Comparison of ENCODE assay signal across 17 cellular contexts in the genomic region with DNA sequence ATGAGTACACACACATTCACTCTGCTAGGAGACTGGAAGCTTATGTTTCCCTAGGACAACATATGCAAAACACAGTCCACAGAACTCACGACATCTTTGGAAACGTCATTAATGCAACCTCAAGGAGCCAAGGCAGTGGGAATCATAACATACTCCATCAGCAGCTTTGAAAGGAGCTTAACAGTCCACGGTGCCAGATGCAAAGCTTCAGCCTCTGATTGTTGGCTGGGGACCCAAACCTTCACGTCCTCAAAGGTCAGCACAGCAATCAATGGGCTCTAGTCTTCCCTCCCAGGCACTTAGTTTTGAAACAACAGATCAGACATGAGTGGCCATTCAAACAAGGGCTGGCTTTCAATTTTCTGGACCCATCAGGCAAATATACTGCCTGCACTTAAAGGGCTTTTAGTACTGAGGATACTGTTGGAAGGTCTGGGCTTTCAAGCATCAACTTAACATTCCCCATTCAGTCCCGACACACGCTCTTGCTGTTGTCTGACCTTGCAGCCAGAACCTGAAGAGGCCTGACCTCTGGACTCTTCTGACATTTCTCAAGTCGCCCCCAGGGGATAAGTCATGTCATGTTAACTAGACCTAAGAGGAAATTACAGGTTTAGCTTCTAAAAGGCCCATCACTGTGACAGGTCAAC.
DNase-seq lines count a peak whose midpoint lies in the region; ATAC-seq and TF ChIP-seq lines count a peak whose summit lies in the region.
"Had no signal": no experiment of that assay in that cellular context is flagged by ENCODE, and none has a peak within 500 bp of the region (broad histone marks: within the 10 kb centered on the region; RNA-seq: fewer than 3 reads in every experiment).

No MANE protein-coding gene starts in this region.

- CTCF ChIA-PET in RWPE1 (lab: Yijun Ruan, JAX), result no interaction called here

- WGBS in GM23248 (ENCODE audit: low coverage in 1 of 2, low lambda C conversion rate in 2 of 2, missing lambda C conversion rate in 2 of 2), 2 experiments, result 53 to 58% methylated on average over 7 of the region's 7 CpGs
- 63 to 67% methylated on average over 7 of the region's 7 CpGs for WGBS in esophagus, 2 donors
- WGBS in right lobe of liver (ENCODE audit: insufficient coverage, low coverage, low lambda C conversion rate, missing lambda C conversion rate), result 47% methylated on average over 7 of the region's 7 CpGs

- no peaks in the 10 kb centered on the region for H3K27me3 ChIP-seq in GM23248 (replicated peaks; ENCODE audit: insufficient read depth)
- no peaks in the 10 kb centered on the region for H3K27me3 ChIP-seq in esophagus (ENCODE audit: control insufficient read depth in 1 of 2, insufficient read depth in 2 of 2, low read length in 2 of 2)
- H3K27me3 ChIP-seq in right lobe of liver, result no peaks in the 10 kb centered on the region
- H3K27me3 ChIP-seq: ascending aorta had no signal

- no peak for TF ChIP-seq CTCF in right lobe of liver (IDR thresholded peaks at IDR 0.05)
- TF ChIP-seq CTCF in RWPE1 (conservative IDR thresholded peaks at IDR 0.05; ENCODE audit: low read depth), result no peak

- H3K4me3 ChIP-seq in GM23248, result no peak overlapping the region
- H3K4me3 ChIP-seq in esophagus (ENCODE audit: low read depth in 1 of 2, low read length in 2 of 2), result no peak overlapping the region
- H3K4me3 ChIP-seq in right lobe of liver, result no peak overlapping the region
- H3K4me3 ChIP-seq: ascending aorta, coronary artery, K562 had no signal

- H3K79me2 ChIP-seq in GM23248 (ENCODE audit: insufficient read depth), result peaks cover 21% of the 10 kb centered on the region; the same call in 1 of the 2 replicates

- H3K36me3 ChIP-seq in GM23248 (ENCODE audit: low read depth) (peaks cover 3% of the 10 kb centered on the region; the same call in 1 of the 2 replicates), esophagus (ENCODE audit: control insufficient read depth in 2 of 2, insufficient read depth in 2 of 2, low read length in 1 of 2) (peaks cover 0 to 2% of the 10 kb centered on the region in 2 donors), right lobe of liver (no peaks in the 10 kb centered on the region)

- DNase-seq in GM23248 (peak; percentile 10), left kidney (ENCODE audit: low read depth, low spot score) (peak; percentile 71), sciatic nerve (ENCODE audit: low spot score) (no peak), right lobe of liver (no peak), RWPE1 (ENCODE audit: low spot score) (no peak), T-helper 1 cell (no peak)
- DNase-seq in stimulated activated CD4-positive, alpha-beta T cell treated with anti-CD3 and anti-CD28 coated beads, Interleukin-12 subunit alpha, Interleukin-12 subunit beta, amount 100 ng/mL, for 4 hours, result no peak
- DNase-seq: activated CD4-positive, alpha-beta T cell treated with anti-CD3 and anti-CD28 coated beads for 1 hour; activated gamma-delta T cell treated with Interleukin-2 at 50 U/mL for 16 hours; NCI-H1105; NCI-H345; SHP77; stimulated activated CD4-positive, alpha-beta T cell treated with anti-CD3 and anti-CD28 coated beads, Interleukin-15, amount 100 ng/mL, for 24 hours had no signal

- POLR2A ChIA-PET in RWPE1 (lab: Yijun Ruan, JAX; ENCODE audit: low non-redundant PET), result no interaction called here

- peak overlapping the region; percentile 18 for H3K4me2 ChIP-seq in GM23248 (ENCODE audit: unreplicated experiment)

- intact Hi-C loops in sciatic nerve (cut with DNase I) (no loop called here), right lobe of liver (cut with DNase I) (no loop called here)

- no peak overlapping the region for H2AFZ ChIP-seq in GM23248

- H4K20me1 ChIP-seq in GM23248 (ENCODE audit: insufficient read depth), result no peaks in the 10 kb centered on the region

- TF ChIP-seq POLR2A in right lobe of liver (IDR thresholded peaks at IDR 0.05), result no peak

- H3K27ac ChIP-seq in GM23248 (peak overlapping the region; percentile 41), esophagus (ENCODE audit: low read depth in 2 of 2, low read length in 1 of 2) (peak overlapping the region; percentile 18 to 71), right lobe of liver (no peak overlapping the region), RWPE1 (no peak overlapping the region)

- ATAC-seq in sciatic nerve (peak; percentile 71), right lobe of liver (no peak)
- ATAC-seq: K562 had no signal

- in situ Hi-C loops in GM23248 (cut with MboI), result no loop called here

- H3F3A ChIP-seq in GM23248 (ENCODE audit: insufficient read depth), result peaks cover 24% of the 10 kb centered on the region

- peaks cover 42% of the 10 kb centered on the region for H3K4me1 ChIP-seq in GM23248 (ENCODE audit: insufficient read depth)
- no peaks in the 10 kb centered on the region for H3K4me1 ChIP-seq in esophagus (ENCODE audit: control insufficient read depth in 2 of 2, insufficient read depth in 2 of 2, low read length in 1 of 2)
- peaks cover 0 to 9% (median 0%) of the 10 kb centered on the region in 4 donors for H3K4me1 ChIP-seq in right lobe of liver

- H3K9me3 ChIP-seq in GM23248 (ENCODE audit: low read depth) (no peaks in the 10 kb centered on the region), esophagus (ENCODE audit: control insufficient read depth in 2 of 2, insufficient read depth in 1 of 2, low read depth in 1 of 2, low read length in 1 of 2) (no peaks in the 10 kb centered on the region), right lobe of liver (no peaks in the 10 kb centered on the region)
- H3K9me3 ChIP-seq: ascending aorta had no signal

- no peaks in the 10 kb centered on the region for H3K9me2 ChIP-seq in GM23248 (ENCODE audit: insufficient read depth)

- no peak overlapping the region for H3K9ac ChIP-seq in GM23248

Comparison
In these comparisons a context has a peak if more than half of its experiments do, and no peak if none do; other contexts are left out.
1. DNase-seq: peak in GM23248 (single experiment) and left kidney (single experiment); none in sciatic nerve (single experiment), right lobe of liver (0 of 3), RWPE1 (single experiment), stimulated activated CD4-positive, alpha-beta T cell treated with anti-CD3 and anti-CD28 coated beads, Interleukin-12 subunit alpha, Interleukin-12 subunit beta, amount 100 ng/mL, for 4 hours (single experiment) and T-helper 1 cell (0 of 5).
2. H3K27ac ChIP-seq: peak in GM23248 (single experiment) and esophagus (2 of 2); none in right lobe of liver (0 of 3) and RWPE1 (single experiment).